ENCODE assay signal across 14 cellular contexts in genomic region chr1:41385398-41386189, GRCh38. TPM values are rescaled to one million over a fixed set of nuclear protein-coding genes. Genes with fewer than 3 reads are reported as not detected.
"Had no signal": no experiment of that assay in that cellular context is flagged by ENCODE, and none has a peak within 500 bp of the region (broad histone marks: within the 10 kb centered on the region; RNA-seq: fewer than 3 reads in every experiment).

No MANE protein-coding gene starts in this region.

- H3K36me3 ChIP-seq: brain microvascular endothelial cell, esophagus muscularis mucosa, upper lobe of left lung had no signal

- H3K27ac Mint-ChIP-seq: activated naive CD4-positive, alpha-beta T cell treated with anti-CD3 and anti-CD28 coated beads, Interleukin-2, amount 50 U/mL, for 72 hours had no signal

- H3K27ac ChIP-seq: brain microvascular endothelial cell, esophagus muscularis mucosa, upper lobe of left lung had no signal

- H3K9me3 ChIP-seq: esophagus muscularis mucosa, upper lobe of left lung had no signal

- H3K4me3 ChIP-seq: esophagus muscularis mucosa, upper lobe of left lung had no signal

- H3K9me3 Mint-ChIP-seq: activated naive CD4-positive, alpha-beta T cell treated with anti-CD3 and anti-CD28 coated beads, Interleukin-2, amount 50 U/mL, for 72 hours had no signal

- DNase-seq: activated CD4-positive, alpha-beta T cell treated with anti-CD3 and anti-CD28 coated beads, Interleukin-2, amount 50 U/mL, for 1 hour; activated effector memory CD4-positive, alpha-beta T cell treated with Interleukin-2 at 50 U/mL for 16 hours; activated T-cell treated with anti-CD3 and anti-CD28 coated beads for 4 hours; amygdala; brain microvascular endothelial cell; foreskin fibroblast; left colon; stimulated activated CD4-positive, alpha-beta T cell treated with anti-CD3 and anti-CD28 coated beads, Interleukin-2, amount 100 ng/mL, for 48 hours; stimulated activated naive CD4-positive, alpha-beta T cell treated with Interleukin-2 at 50 U/mL for 16 hours; T-helper 1 cell; upper lobe of left lung had no signal

- ATAC-seq: activated naive CD4-positive, alpha-beta T cell treated with anti-CD3 and anti-CD28 coated beads, Interleukin-2, amount 50 U/mL, for 72 hours; left colon had no signal

RNA-seq across cellular contexts. Expression of gene FOXO6, which starts 24.4 kb away (rescaled TPM):
- total RNA-seq: lung microvascular endothelial cell had no signal
